Comparison of ENCODE assay signal across 15 cellular contexts in the genomic region with DNA sequence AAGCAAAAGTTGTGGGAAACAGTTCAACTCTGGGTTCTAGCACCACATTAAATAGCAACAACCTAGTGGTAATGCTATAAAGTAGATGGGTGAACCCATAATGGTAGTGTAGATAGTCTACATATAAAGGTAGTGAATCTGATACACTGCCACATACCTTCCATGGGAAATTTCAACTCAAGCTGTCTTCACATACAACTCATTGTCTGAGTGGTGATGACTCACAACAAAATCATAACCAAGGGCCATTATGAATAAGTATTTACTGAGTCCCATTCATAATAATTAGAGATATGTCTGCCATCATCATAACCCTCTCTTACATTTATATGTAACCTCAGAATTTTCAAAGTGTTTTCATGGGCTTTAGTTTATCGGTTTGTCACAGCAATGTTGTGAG. TPM values are rescaled to one million over a fixed set of nuclear protein-coding genes. Genes with fewer than 3 reads are reported as not detected.
DNase-seq lines count a peak whose midpoint lies in the region; ATAC-seq, FAIRE-seq and TF ChIP-seq lines count a peak whose summit lies in the region.
"Had no signal": no experiment of that assay in that cellular context is flagged by ENCODE, and none has a peak within 500 bp of the region (broad histone marks: within the 10 kb centered on the region; RNA-seq: fewer than 3 reads in every experiment).

No MANE protein-coding gene starts in this region.

- TF ChIP-seq CTCF in bronchial epithelial cell (IDR thresholded peaks at IDR 0.05; ENCODE audit: insufficient read depth, low read length, severe bottlenecking) (no peak), type B pancreatic cell (conservative IDR thresholded peaks at IDR 0.05) (no peak)

- ATAC-seq in activated naive CD4-positive, alpha-beta T cell treated with anti-CD3 and anti-CD28 coated beads, Interleukin-2, amount 50 U/mL, for 72 hours = peak; percentile 86 to 87
- ATAC-seq in HG03565 (IDR thresholded peaks at IDR 0.05; ENCODE audit: unreplicated experiment) (peak; percentile 70), GM19023 (IDR thresholded peaks at IDR 0.05; ENCODE audit: unreplicated experiment) (no peak), HG03135 (IDR thresholded peaks at IDR 0.05; ENCODE audit: unreplicated experiment) (no peak)

- H3K9me3 Mint-ChIP-seq in activated naive CD4-positive, alpha-beta T cell treated with anti-CD3 and anti-CD28 coated beads, Interleukin-2, amount 50 U/mL, for 72 hours = peaks cover 0 to 11% of the 10 kb centered on the region in 2 donors
- H3K9me3 Mint-ChIP-seq in type B pancreatic cell = no peaks in the 10 kb centered on the region

- no peaks in the 10 kb centered on the region for H3K27me3 ChIP-seq in bronchial epithelial cell (ENCODE audit: control insufficient read depth, insufficient read depth, low read length)

- H3K4me3 Mint-ChIP-seq in type B pancreatic cell = no peak overlapping the region

- H3K36me3 ChIP-seq in bronchial epithelial cell (ENCODE audit: control insufficient read depth, insufficient read depth, low read length) = no peaks in the 10 kb centered on the region

- peak overlapping the region; percentile 72 to 82 for H3K27ac Mint-ChIP-seq in activated naive CD4-positive, alpha-beta T cell treated with anti-CD3 and anti-CD28 coated beads, Interleukin-2, amount 50 U/mL, for 72 hours
- peak overlapping the region; percentile 40 for H3K27ac Mint-ChIP-seq in type B pancreatic cell

- H3K27me3 Mint-ChIP-seq in type B pancreatic cell = no peaks in the 10 kb centered on the region

- FAIRE-seq in bronchial epithelial cell (lab: Jason Lieb, UNC) = no peak
- FAIRE-seq: GM18507 had no signal

- no peaks in the 10 kb centered on the region for H3K4me1 Mint-ChIP-seq in type B pancreatic cell (ENCODE audit: unreplicated experiment)

- no peak for DNase-seq in activated naive CD4-positive, alpha-beta T cell treated with anti-CD3 and anti-CD28 coated beads, Interleukin-2, amount 50 U/mL, for 72 hours (ENCODE audit: low spot score in 2 of 2)
- DNase-seq in activated naive CD4-positive, alpha-beta T cell treated with Interleukin-2 at 50 U/mL for 16 hours = no peak
- peak; percentile 98 for DNase-seq in bronchial epithelial cell (ENCODE audit: low read depth)
- no peak for DNase-seq in type B pancreatic cell (ENCODE audit: extremely low spot score, unreplicated experiment)
- no peak for DNase-seq in epidermal melanocyte (ENCODE audit: insufficient read length, low spot score)
- DNase-seq: activated CD4-positive, alpha-beta T cell treated with anti-CD3 and anti-CD28 coated beads, Interleukin-2, amount 50 U/mL, for 4 hours; aorta; DMS79 treated with DMSO at 0.1 percent for 48 hours; mesenchymal stem cell; NCI-H1694 treated with DMSO at 0.1 percent for 48 hours had no signal

- H3K36me3 Mint-ChIP-seq in activated naive CD4-positive, alpha-beta T cell treated with anti-CD3 and anti-CD28 coated beads, Interleukin-2, amount 50 U/mL, for 72 hours = no peaks in the 10 kb centered on the region
- no peaks in the 10 kb centered on the region for H3K36me3 Mint-ChIP-seq in type B pancreatic cell

- no peak overlapping the region for H3K4me3 ChIP-seq in bronchial epithelial cell (ENCODE audit: low read depth, low read length)

RNA-seq across cellular contexts. Expression of a gene that starts 34.8 kb away (rescaled TPM):
- total RNA-seq in activated naive CD4-positive, alpha-beta T cell treated with anti-CD3 and anti-CD28 coated beads, Interleukin-2, amount 50 U/mL, for 72 hours = not detected
- 0.51 and 1.1 TPM in 2 replicates for total RNA-seq in bronchial epithelial cell
- total RNA-seq in type B pancreatic cell (ENCODE audit: low replicate concordance) = 25.5 and 65.1 TPM in 2 replicates
- total RNA-seq: osteocyte had no signal

Comparison
In these comparisons a context has a peak if more than half of its experiments do, and no peak if none do; other contexts are left out.
1. ATAC-seq: peak in activated naive CD4-positive, alpha-beta T cell treated with anti-CD3 and anti-CD28 coated beads, Interleukin-2, amount 50 U/mL, for 72 hours (2 of 2) and HG03565 (single experiment); none in GM19023 (single experiment) and HG03135 (single experiment).
2. RNA of a gene that starts 34.8 kb away (total RNA-seq): 25.5 to 65.1 TPM in type B pancreatic cell; 0.51 to 1.1 TPM in bronchial epithelial cell and not detected in activated naive CD4-positive, alpha-beta T cell treated with anti-CD3 and anti-CD28 coated beads, Interleukin-2, amount 50 U/mL, for 72 hours; every median in the first group is over 10 times any median in the second.